In genomic region chr12:22051114-22051698, GRCh38 we compare ENCODE assay signal across 18 cellular contexts. TPM values are rescaled to one million over a fixed set of nuclear protein-coding genes. Genes with fewer than 3 reads are reported as not detected.
DNase-seq lines count a peak whose midpoint lies in the region; ATAC-seq and TF ChIP-seq lines count a peak whose summit lies in the region.
"Had no signal": no experiment of that assay in that cellular context is flagged by ENCODE, and none has a peak within 500 bp of the region (broad histone marks: within the 10 kb centered on the region; RNA-seq: fewer than 3 reads in every experiment).

No MANE protein-coding gene starts in this region.

- no peaks in the 10 kb centered on the region for H3K27me3 ChIP-seq in Loucy (ENCODE audit: insufficient read depth, low read length, poor library complexity, severe bottlenecking)

- no peak overlapping the region for H3K4me3 ChIP-seq in Loucy (ENCODE audit: low read length, poor library complexity, severe bottlenecking)
- H3K4me3 ChIP-seq: A549, GM12878 had no signal

- H3K4me1 ChIP-seq in Loucy (ENCODE audit: insufficient read depth, low read length, poor library complexity, severe bottlenecking), result peaks cover 35% of the 10 kb centered on the region

- TF ChIP-seq CTCF in Loucy (conservative IDR thresholded peaks at IDR 0.05; ENCODE audit: low read length), result no peak

- peaks cover 45% of the 10 kb centered on the region for H3K79me2 ChIP-seq in Loucy (ENCODE audit: insufficient read depth, low read length)

- no peaks in the 10 kb centered on the region for H3K9me2 ChIP-seq in Loucy (replicated peaks; ENCODE audit: low read depth, low read length)

- H4K20me1 ChIP-seq in Loucy (ENCODE audit: insufficient read depth, low read length, poor library complexity, severe bottlenecking), result peaks cover 22% of the 10 kb centered on the region

- peak overlapping the region; percentile 43 for H3K4me2 ChIP-seq in Loucy (ENCODE audit: low read depth, low read length, poor library complexity, severe bottlenecking)
- H3K4me2 ChIP-seq: A549 had no signal

- H3K9ac ChIP-seq in Loucy (ENCODE audit: low read depth, low read length, poor library complexity, severe bottlenecking), result no peak overlapping the region

- no peaks in the 10 kb centered on the region for H3F3A ChIP-seq in Loucy (ENCODE audit: low read depth)

- ATAC-seq in esophagus mucosa, result peak; percentile 83
- ATAC-seq in left lobe of liver, result peak; percentile 41
- no peak for ATAC-seq in HG03520 (IDR thresholded peaks at IDR 0.05; ENCODE audit: unreplicated experiment)
- ATAC-seq: A549, GM12878, Panc1 had no signal

- H3K36me3 ChIP-seq in Loucy (ENCODE audit: insufficient read depth, low read length), result peaks cover 6% of the 10 kb centered on the region; the same call in 1 of the 2 replicates

- DNase-seq in left lobe of liver (ENCODE audit: low spot score) (no peak), superior temporal gyrus (ENCODE audit: extremely low spot score) (peak; percentile 10), putamen (ENCODE audit: low spot score) (no peak), HUDEP-2 (lab: John Stamatoyannopoulos, UW; ENCODE audit: unreplicated experiment in 76 of 76) (no peak)
- DNase-seq: C1 segment of cervical spinal cord, DND-41, KG1, NCI-H1048, NCI-H1436 treated with DMSO at 0.1 percent for 48 hours, NCI-H2081, NCI-H510A treated with DMSO at 0.1 percent for 48 hours, NCI-H82 had no signal

- no peak overlapping the region for H2AFZ ChIP-seq in Loucy (ENCODE audit: low read length)

- no peaks in the 10 kb centered on the region for H3K9me3 ChIP-seq in Loucy (ENCODE audit: insufficient read depth, low read depth, low read length)
- H3K9me3 ChIP-seq: A549 had no signal

RNA-seq across cellular contexts. Expression of gene CMAS, which starts 5.2 kb away (rescaled TPM):
- total RNA-seq in esophagus mucosa (51.1 TPM), left lobe of liver (41.1 TPM)
